ENCODE assay signal across 11 cellular contexts in genomic region chr11:67582026-67582425, GRCh38. TPM values are rescaled to one million over a fixed set of nuclear protein-coding genes. Genes with fewer than 3 reads are reported as not detected.
A peak's percentile ranks its signal among the peaks of the same experiment; 100 is the strongest.
DNase-seq lines count a peak whose midpoint lies in the region; ATAC-seq and TF ChIP-seq lines count a peak whose summit lies in the region.
"Had no signal": no experiment of that assay in that cellular context is flagged by ENCODE, and none has a peak within 500 bp of the region (broad histone marks: within the 10 kb centered on the region; RNA-seq: fewer than 3 reads in every experiment).

No MANE protein-coding gene starts in this region.

- H3K9me3 Mint-ChIP-seq in IgD-negative memory B cell (no peaks in the 10 kb centered on the region), MCF 10A (ENCODE audit: unreplicated experiment) (no peaks in the 10 kb centered on the region), neural crest cell (no peaks in the 10 kb centered on the region)
- H3K9me3 Mint-ChIP-seq in stimulated activated naive B cell treated with anti-CD40 and anti-IgM and Interleukin-4, amounts not matched to agents 10 μg/mL and 1 μg/mL and 100 μg/mL, for 72 hours: peaks cover 3 to 7% of the 10 kb centered on the region in 2 donors

- no TSS peak for BruUV-seq in MCF 10A (replicated peaks; lab: Mats Ljungman, UMichigan)

- H3K36me3 ChIP-seq in left ventricle myocardium inferior: peaks cover 17% of the 10 kb centered on the region

- H3K27me3 Mint-ChIP-seq in IgD-negative memory B cell: peaks cover 13% of the 10 kb centered on the region
- peaks cover 18% of the 10 kb centered on the region for H3K27me3 Mint-ChIP-seq in MCF 10A (ENCODE audit: insufficient read depth, unreplicated experiment)
- peaks cover 50% of the 10 kb centered on the region for H3K27me3 Mint-ChIP-seq in neural crest cell (ENCODE audit: low read depth)
- peaks cover 5 to 6% of the 10 kb centered on the region in 2 donors for H3K27me3 Mint-ChIP-seq in stimulated activated naive B cell treated with anti-CD40 and anti-IgM and Interleukin-4, amounts not matched to agents 10 μg/mL and 1 μg/mL and 100 μg/mL, for 72 hours

- POLR2A ChIA-PET in MCF 10A (lab: Yijun Ruan, JAX): interaction anchor here (0.6 to 4.4 kb wide), 20 partner anchors 9 to 1725 kb away, joined by 3 to 70 read pairs (median 6); partner anchors contain the start of genes NUDT8, PITPNM1, POLD4 and PPP1CA

- no peak for ATAC-seq in stimulated activated naive B cell treated with anti-CD40 and anti-IgM and Interleukin-4, amounts not matched to agents 10 μg/mL and 1 μg/mL and 100 μg/mL, for 72 hours (replicated peaks)

- H3K27me3 ChIP-seq in left ventricle myocardium inferior (ENCODE audit: low read depth): peaks cover 16% of the 10 kb centered on the region

- H3K9me3 ChIP-seq in left ventricle myocardium inferior (replicated peaks): no peaks in the 10 kb centered on the region
- H3K9me3 ChIP-seq: adrenal gland had no signal

- CTCF ChIA-PET in MCF 10A (lab: Yijun Ruan, JAX): interaction anchor here (0.5 to 5.2 kb wide), 6 partner anchors 9 to 334 kb away, joined by 3 to 34 read pairs (median 4); no protein-coding TSS in a partner anchor

- H3K4me1 ChIP-seq in left ventricle myocardium inferior: peaks cover 24% of the 10 kb centered on the region

- H3K4me3 ChIP-seq in left ventricle myocardium inferior: no peak overlapping the region
- H3K4me3 ChIP-seq: adrenal gland had no signal

- peaks cover 41 to 44% (median 43%) of the 10 kb centered on the region in 3 donors for H3K4me1 Mint-ChIP-seq in IgD-negative memory B cell
- peaks cover 49% of the 10 kb centered on the region for H3K4me1 Mint-ChIP-seq in MCF 10A (ENCODE audit: insufficient read depth, unreplicated experiment)
- peaks cover 47% of the 10 kb centered on the region for H3K4me1 Mint-ChIP-seq in neural crest cell
- peaks cover 52 to 62% of the 10 kb centered on the region in 2 donors for H3K4me1 Mint-ChIP-seq in stimulated activated naive B cell treated with anti-CD40 and anti-IgM and Interleukin-4, amounts not matched to agents 10 μg/mL and 1 μg/mL and 100 μg/mL, for 72 hours

- no peak for TF ChIP-seq CTCF in MCF 10A (IDR thresholded peaks at IDR 0.05; ENCODE audit: unreplicated experiment)
- no peak for TF ChIP-seq CTCF in neural crest cell (conservative IDR thresholded peaks at IDR 0.05)
- no peak for TF ChIP-seq CTCF in left ventricle myocardium inferior (IDR thresholded peaks at IDR 0.05; ENCODE audit: borderline replicate concordance)

- intact Hi-C loops in MCF 10A (cut with micrococcal nuclease): loop anchor here (5.0 kb wide), 1 partner anchor 75 kb away; the partner anchor contains the start of genes CDK2AP2 and PITPNM1
- intact Hi-C loops in left ventricle myocardium inferior (cut with micrococcal nuclease): no loop called here

- H3K4me3 Mint-ChIP-seq in IgD-negative memory B cell: peak overlapping the region in 2 of 4 donors; percentile 63 to 83
- peak overlapping the region; percentile 84 for H3K4me3 Mint-ChIP-seq in MCF 10A (ENCODE audit: unreplicated experiment)
- peak overlapping the region; percentile 80 for H3K4me3 Mint-ChIP-seq in neural crest cell
- no peak overlapping the region for H3K4me3 Mint-ChIP-seq in stimulated activated naive B cell treated with anti-CD40 and anti-IgM and Interleukin-4, amounts not matched to agents 10 μg/mL and 1 μg/mL and 100 μg/mL, for 72 hours

- DNase-seq in NCI-H526 (lab: John Stamatoyannopoulos, UW) (peak; percentile 46 to 55), NCI-H526 treated with DMSO at 0.1 percent for 48 hours (lab: John Stamatoyannopoulos, UW) (no peak), MCF 10A (ENCODE audit: unreplicated experiment) (no peak), neural crest cell (ENCODE audit: low read depth, low spot score) (no peak), NCI-H2107 (lab: John Stamatoyannopoulos, UW) (no peak), left ventricle myocardium inferior (no peak)
- no peak for DNase-seq in stimulated activated naive B cell treated with anti-CD40 and anti-IgM and Interleukin-4, amounts not matched to agents 10 μg/mL and 1 μg/mL and 100 μg/mL, for 72 hours

- H3K27ac ChIP-seq in left ventricle myocardium inferior (replicated peaks): no peak overlapping the region

- H3K27ac Mint-ChIP-seq in IgD-negative memory B cell: peak overlapping the region in 2 of 3 donors; percentile 19 to 68
- peak overlapping the region; percentile 94 for H3K27ac Mint-ChIP-seq in MCF 10A (ENCODE audit: low read depth, unreplicated experiment)
- no peak overlapping the region for H3K27ac Mint-ChIP-seq in neural crest cell (ENCODE audit: unreplicated experiment)
- H3K27ac Mint-ChIP-seq in stimulated activated naive B cell treated with anti-CD40 and anti-IgM and Interleukin-4, amounts not matched to agents 10 μg/mL and 1 μg/mL and 100 μg/mL, for 72 hours: no peak overlapping the region

- H3K36me3 Mint-ChIP-seq in IgD-negative memory B cell (no peaks in the 10 kb centered on the region), MCF 10A (ENCODE audit: insufficient read depth, unreplicated experiment) (peaks cover 44% of the 10 kb centered on the region), neural crest cell (ENCODE audit: low read depth) (no peaks in the 10 kb centered on the region)
- H3K36me3 Mint-ChIP-seq in stimulated activated naive B cell treated with anti-CD40 and anti-IgM and Interleukin-4, amounts not matched to agents 10 μg/mL and 1 μg/mL and 100 μg/mL, for 72 hours: peaks cover 28 to 29% of the 10 kb centered on the region in 2 donors

RNA-seq across cellular contexts. Expression of gene GSTP1, which starts 1.6 kb away (rescaled TPM):
- 214 TPM for polyA plus RNA-seq in IgD-negative memory B cell
- total RNA-seq in MCF 10A (2022) (1,641 and 1,733 TPM in 2 replicates), neural crest cell (776 and 780 TPM in 2 replicates), left ventricle myocardium inferior (313 TPM)

RNA-seq across cellular contexts. Expression of gene NDUFV1, which starts 24.7 kb away (rescaled TPM):
- polyA plus RNA-seq in IgD-negative memory B cell: 121 TPM
- total RNA-seq in MCF 10A (2022) (158 and 223 TPM in 2 replicates), neural crest cell (182 and 191 TPM in 2 replicates), left ventricle myocardium inferior (640 TPM)

RNA-seq across cellular contexts. Expression of gene NUDT8, which starts 47.7 kb away (rescaled TPM):
- 2.9 TPM for polyA plus RNA-seq in IgD-negative memory B cell
- total RNA-seq in MCF 10A (2022) (3.6 and 6.9 TPM in 2 replicates), neural crest cell (11.0 and 13.9 TPM in 2 replicates), left ventricle myocardium inferior (102 TPM)

RNA-seq across cellular contexts. Expression of gene TBX10, which starts 57.5 kb away (rescaled TPM):
- polyA plus RNA-seq in IgD-negative memory B cell: not detected
- total RNA-seq in MCF 10A (2022): not detected in 2 replicates
- not detected in 2 replicates for total RNA-seq in neural crest cell
- total RNA-seq in left ventricle myocardium inferior: 0.14 TPM
- total RNA-seq: adrenal gland, endothelial cell of umbilical vein had no signal
- polyA plus RNA-seq: adrenal gland, AG04450, endothelial cell of umbilical vein had no signal

RNA-seq across cellular contexts. Expression of gene CABP2, which starts 58.8 kb away (rescaled TPM):
- not detected for polyA plus RNA-seq in IgD-negative memory B cell
- total RNA-seq in MCF 10A (2022): not detected in 2 replicates
- not detected in 2 replicates for total RNA-seq in neural crest cell
- total RNA-seq in left ventricle myocardium inferior: not detected
- total RNA-seq: adrenal gland, endothelial cell of umbilical vein had no signal
- polyA plus RNA-seq: adrenal gland, AG04450, endothelial cell of umbilical vein had no signal

Comparison
In these comparisons a context has a peak if more than half of its experiments do, and no peak if none do; other contexts are left out.
1. DNase-seq: peak in NCI-H526 (2 of 2); none in NCI-H526 treated with DMSO at 0.1 percent for 48 hours (single experiment), MCF 10A (single experiment), neural crest cell (single experiment), NCI-H2107 (single experiment), left ventricle myocardium inferior (single experiment) and stimulated activated naive B cell treated with anti-CD40 and anti-IgM and Interleukin-4, amounts not matched to agents 10 μg/mL and 1 μg/mL and 100 μg/mL, for 72 hours (single experiment).
2. H3K27ac Mint-ChIP-seq: peak in IgD-negative memory B cell (2 of 3) and MCF 10A (single experiment); none in neural crest cell (single experiment) and stimulated activated naive B cell treated with anti-CD40 and anti-IgM and Interleukin-4, amounts not matched to agents 10 μg/mL and 1 μg/mL and 100 μg/mL, for 72 hours (single experiment).
3. H3K4me3 Mint-ChIP-seq: peak in MCF 10A (single experiment) and neural crest cell (single experiment); none in stimulated activated naive B cell treated with anti-CD40 and anti-IgM and Interleukin-4, amounts not matched to agents 10 μg/mL and 1 μg/mL and 100 μg/mL, for 72 hours (0 of 2).